9 cellular contexts compared by ENCODE assay signal in the genomic region with DNA sequence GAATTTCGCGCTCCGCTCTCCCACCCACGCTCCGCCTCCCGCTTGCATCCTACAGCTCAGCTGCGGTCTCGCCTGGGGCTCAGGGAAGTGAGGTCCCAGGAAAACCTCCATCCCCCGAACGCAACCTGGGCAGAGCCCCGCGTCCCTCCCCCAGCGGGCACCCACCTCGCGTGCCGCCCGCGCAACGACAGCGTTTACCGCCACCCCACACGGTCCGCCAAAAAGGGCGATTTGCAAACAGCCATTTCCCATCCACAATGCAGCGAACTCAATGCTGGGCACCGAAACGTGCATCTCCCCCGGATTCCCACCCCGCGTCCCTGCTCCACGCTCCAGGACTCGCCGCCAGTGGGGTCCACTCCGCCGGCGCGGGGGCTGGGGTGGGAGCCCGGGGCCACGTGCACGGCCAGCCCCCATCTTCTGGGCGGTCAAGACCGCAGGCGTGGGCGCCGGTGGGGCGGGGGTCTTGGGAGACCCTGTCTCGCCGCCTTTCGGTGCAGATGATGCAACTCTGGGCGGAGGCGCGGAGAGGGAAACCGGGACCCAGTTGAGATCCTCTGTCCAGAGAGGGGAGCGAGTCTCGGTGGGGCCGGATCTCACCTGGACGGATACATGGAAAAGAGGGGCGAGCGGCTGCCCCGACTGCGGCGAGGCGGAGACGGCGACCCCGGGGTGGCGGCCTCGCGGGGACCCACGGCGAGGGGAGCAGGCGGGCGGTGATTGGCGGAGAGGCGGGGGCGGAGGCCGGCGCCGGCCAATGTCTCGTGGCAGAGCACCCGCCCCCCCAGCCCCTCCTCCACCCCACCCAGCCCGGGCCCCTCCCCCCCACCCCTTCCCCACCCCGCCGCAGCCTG. TPM values are rescaled to one million over a fixed set of nuclear protein-coding genes. Genes with fewer than 3 reads are reported as not detected.
DNase-seq lines count a peak whose midpoint lies in the region; ATAC-seq, FAIRE-seq and TF ChIP-seq lines count a peak whose summit lies in the region.
"Not testable (repeated sequence)": the region's sequence is repeated elsewhere in the genome, so short reads cannot be mapped to it uniquely, and the experiment has no call there.
"Had no signal": no experiment of that assay in that cellular context is flagged by ENCODE, and none has a peak within 500 bp of the region (broad histone marks: within the 10 kb centered on the region; RNA-seq: fewer than 3 reads in every experiment).

A gene (minus strand): TSS at position 666 of the 854 bp plus-strand sequence. CDS start 3,642 bp downstream, outside the sequence.

- in situ Hi-C loops in IMR-90 (cut with MboI; ENCODE audit: low sequenced_read_pairs): not testable (repeated sequence)

- not testable (repeated sequence) for H3K9me3 ChIP-seq in A673 (ENCODE audit: low read depth, low read length, poor library complexity, severe bottlenecking); IMR-90 (ENCODE audit: control insufficient read depth, insufficient read depth, low read length); astrocyte (ENCODE audit: insufficient read depth, low read depth, low read length); neural progenitor cell (ENCODE audit: low read depth)

- not testable (repeated sequence) for H3K36me3 Mint-ChIP-seq in activated CD4-positive, alpha-beta T cell treated with anti-CD3 and anti-CD28 coated beads, Interleukin-2, amount 10 ng/mL, durations not matched to agents 24 days and 14 days (ENCODE audit: low read depth); astrocyte (ENCODE audit: low read depth, unreplicated experiment); neural progenitor cell

- H4K20me1 ChIP-seq in IMR-90 (ENCODE audit: insufficient read depth, low read length); astrocyte (ENCODE audit: insufficient read depth, low read length); neural progenitor cell (ENCODE audit: low read depth): not testable (repeated sequence)

- FAIRE-seq in astrocyte (lab: Jason Lieb, UNC): not testable (repeated sequence)

- TF ChIP-seq POLR2A in IMR-90 (IDR thresholded peaks at IDR 0.05; ENCODE audit: low read depth, low read length): not testable (repeated sequence)

- DNase-seq in A673 (ENCODE audit: low spot score); IMR-90; activated CD4-positive, alpha-beta T cell treated with anti-CD3 and anti-CD28 coated beads, Interleukin-2, amount 10 ng/mL, durations not matched to agents 24 days and 14 days; astrocyte (ENCODE audit: low read depth); fibroblast of villous mesenchyme (ENCODE audit: low read depth); left lobe of liver (ENCODE audit: low spot score); neural progenitor cell (ENCODE audit: low spot score); stimulated activated naive CD8-positive, alpha-beta T cell treated with anti-CD3 and anti-CD28 coated beads, Interleukin-15, Interleukin-2, amounts not matched to agents 100 U/mL and 50 U/mL, for 24 hours: not testable (repeated sequence)

- H3K79me1 ChIP-seq in IMR-90 (ENCODE audit: low read depth in 1 of 2, low read length in 2 of 2): not testable (repeated sequence)

- intact Hi-C loops in A673 (cut with micrococcal nuclease; ENCODE audit: unreplicated experiment); IMR-90 (cut with micrococcal nuclease); activated CD4-positive, alpha-beta T cell treated with anti-CD3 and anti-CD28 coated beads, Interleukin-2, amount 10 ng/mL, durations not matched to agents 24 days and 14 days (cut with micrococcal nuclease): not testable (repeated sequence)

- not testable (repeated sequence) for H3K23ac ChIP-seq in IMR-90 (ENCODE audit: low read depth, low read length)

- TF ChIP-seq CTCF in A673 (conservative IDR thresholded peaks at IDR 0.05; ENCODE audit: low read depth, low read length); IMR-90 (conservative IDR thresholded peaks at IDR 0.05; ENCODE audit: low read depth, low read length); astrocyte (IDR thresholded peaks at IDR 0.05; ENCODE audit: insufficient read depth, low read depth, low read length); fibroblast of villous mesenchyme (IDR thresholded peaks at IDR 0.05; ENCODE audit: insufficient read depth, low read depth, low read length); neural progenitor cell (IDR thresholded peaks at IDR 0.05): not testable (repeated sequence)

- H3K36me3 ChIP-seq in A673 (ENCODE audit: insufficient read depth, low read length, poor library complexity, severe bottlenecking); IMR-90 (ENCODE audit: control insufficient read depth, insufficient read depth, low read length); astrocyte (ENCODE audit: insufficient read depth, low read length); neural progenitor cell: not testable (repeated sequence)

- not testable (repeated sequence) for H2AK5ac ChIP-seq in IMR-90 (ENCODE audit: low read depth, low read length)

- not testable (repeated sequence) for H3K27me3 Mint-ChIP-seq in activated CD4-positive, alpha-beta T cell treated with anti-CD3 and anti-CD28 coated beads, Interleukin-2, amount 10 ng/mL, durations not matched to agents 24 days and 14 days; astrocyte (ENCODE audit: low read depth, unreplicated experiment); neural progenitor cell (ENCODE audit: insufficient read depth, low read depth)

- H3K4me1 Mint-ChIP-seq in activated CD4-positive, alpha-beta T cell treated with anti-CD3 and anti-CD28 coated beads, Interleukin-2, amount 10 ng/mL, durations not matched to agents 24 days and 14 days; astrocyte (ENCODE audit: low read depth, unreplicated experiment); neural progenitor cell: not testable (repeated sequence)

- not testable (repeated sequence) for H3K9ac ChIP-seq in IMR-90 (ENCODE audit: low read depth, low read length); astrocyte (ENCODE audit: low read length); neural progenitor cell

- not testable (repeated sequence) for H4K91ac ChIP-seq in IMR-90 (ENCODE audit: insufficient read depth, low read depth, low read length)

- H2BK120ac ChIP-seq in IMR-90 (ENCODE audit: low read depth, low read length): not testable (repeated sequence)

- not testable (repeated sequence) for H4K5ac ChIP-seq in IMR-90 (ENCODE audit: low read depth, low read length)

- CTCF ChIA-PET in A673 (lab: Charles Lee); IMR-90 (lab: Yijun Ruan, JAX): not testable (repeated sequence)

- not testable (repeated sequence) for H2BK20ac ChIP-seq in IMR-90 (ENCODE audit: low read depth, low read length)

- no CpG with 5 or more reads among the region's 84 CpGs for WGBS in IMR-90 (ENCODE audit: extremely low coverage in 2 of 2, insufficient read length in 1 of 2), 2 experiments

- dilution Hi-C loops in IMR-90 (cut with HindIII; ENCODE audit: low sequenced_read_pairs, unreplicated experiment): not testable (repeated sequence)

- not testable (repeated sequence) for H3K27ac ChIP-seq in A673 (ENCODE audit: low read depth, low read length, poor library complexity, severe bottlenecking); IMR-90 (ENCODE audit: insufficient read depth, low read length); astrocyte (ENCODE audit: low read depth, low read length); neural progenitor cell

- not testable (repeated sequence) for H3K56ac ChIP-seq in IMR-90 (ENCODE audit: extremely low read depth, insufficient read depth, low read length)

- not testable (repeated sequence) for H3K4ac ChIP-seq in IMR-90 (ENCODE audit: low read depth, low read length)

- not testable (repeated sequence) for H3K27me3 ChIP-seq in A673 (replicated peaks; ENCODE audit: insufficient read depth, low read depth, low read length, poor library complexity); IMR-90 (ENCODE audit: control insufficient read depth, insufficient read depth, low read length); astrocyte (ENCODE audit: insufficient read depth, low read length); neural progenitor cell

- H4K8ac ChIP-seq in IMR-90 (ENCODE audit: low read depth in 2 of 2, low read length in 2 of 2): not testable (repeated sequence)

- ATAC-seq in IMR-90 (ENCODE audit: low read depth) (peak; percentile 78), left lobe of liver (peak; percentile 69)
- peak; percentile 65 for ATAC-seq in stimulated activated naive CD8-positive, alpha-beta T cell treated with anti-CD3 and anti-CD28 coated beads, Interleukin-15, Interleukin-2, amounts not matched to agents 100 U/mL and 50 U/mL, for 24 hours

- POLR2A ChIA-PET in A673 (lab: Charles Lee; ENCODE audit: low non-redundant PET); IMR-90 (lab: Charles Lee; ENCODE audit: unreplicated experiment): not testable (repeated sequence)

- not testable (repeated sequence) for H2BK15ac ChIP-seq in IMR-90 (ENCODE audit: low read depth, low read length)

- not testable (repeated sequence) for H2AK9ac ChIP-seq in IMR-90 (replicated peaks; ENCODE audit: low read depth, low read length, poor library complexity)

- not testable (repeated sequence) for H3K14ac ChIP-seq in IMR-90 (replicated peaks; ENCODE audit: low read depth, low read length)

- not testable (repeated sequence) for H3K9me3 Mint-ChIP-seq in activated CD4-positive, alpha-beta T cell treated with anti-CD3 and anti-CD28 coated beads, Interleukin-2, amount 10 ng/mL, durations not matched to agents 24 days and 14 days; astrocyte (ENCODE audit: unreplicated experiment); neural progenitor cell

- not testable (repeated sequence) for H3K4me3 Mint-ChIP-seq in activated CD4-positive, alpha-beta T cell treated with anti-CD3 and anti-CD28 coated beads, Interleukin-2, amount 10 ng/mL, durations not matched to agents 24 days and 14 days; astrocyte (ENCODE audit: unreplicated experiment); neural progenitor cell

- H3K27ac Mint-ChIP-seq in activated CD4-positive, alpha-beta T cell treated with anti-CD3 and anti-CD28 coated beads, Interleukin-2, amount 10 ng/mL, durations not matched to agents 24 days and 14 days; astrocyte (ENCODE audit: unreplicated experiment); neural progenitor cell: not testable (repeated sequence)

- H3K79me2 ChIP-seq in astrocyte (ENCODE audit: insufficient read depth, low read length); neural progenitor cell (ENCODE audit: low read depth): not testable (repeated sequence)

- H3K9me1 ChIP-seq in IMR-90 (ENCODE audit: insufficient read depth, low read length): not testable (repeated sequence)

- H3F3A ChIP-seq in neural progenitor cell (ENCODE audit: low read depth): not testable (repeated sequence)

- not testable (repeated sequence) for H3K18ac ChIP-seq in IMR-90 (ENCODE audit: low read depth, low read length)

- peak within 1 kb of the TSS; percentile 55; the same call in 1 of the 2 replicates for H3K4me2 ChIP-seq in IMR-90 (ENCODE audit: low read depth, low read length)
- H3K4me2 ChIP-seq in astrocyte (ENCODE audit: low read length); neural progenitor cell: not testable (repeated sequence)

- H3K4me1 ChIP-seq in A673 (ENCODE audit: insufficient read depth, low read length, poor library complexity, severe bottlenecking); IMR-90 (ENCODE audit: control insufficient read depth, insufficient read depth, low read length); astrocyte (ENCODE audit: insufficient read depth, low read length); neural progenitor cell: not testable (repeated sequence)

- TF ChIP-seq RAD21 in IMR-90 (IDR thresholded peaks at IDR 0.05; ENCODE audit: low read length): not testable (repeated sequence)

- H2BK5ac ChIP-seq in IMR-90 (ENCODE audit: low read depth, low read length, poor library complexity, severe bottlenecking): not testable (repeated sequence)

- H3K4me3 ChIP-seq in A673 (ENCODE audit: low read depth, low read length, poor library complexity, severe bottlenecking); astrocyte (ENCODE audit: insufficient read depth, low read depth, low read length); fibroblast of villous mesenchyme (ENCODE audit: low read depth, low read length); neural progenitor cell: not testable (repeated sequence)
- 0 out of 2 replicates have a peak within 1 kb of the TSS, but pooled peaks have one; percentile 21 for H3K4me3 ChIP-seq in IMR-90 (ENCODE audit: insufficient read depth, low read depth, low read length)

- not testable (repeated sequence) for H2AFZ ChIP-seq in IMR-90 (replicated peaks; ENCODE audit: low read length, poor library complexity); astrocyte (ENCODE audit: low read depth, low read length); neural progenitor cell (replicated peaks)

- BruUV-seq in A673 (replicated peaks; lab: Mats Ljungman, UMichigan); IMR-90 (replicated peaks; lab: Mats Ljungman, UMichigan): not testable (repeated sequence)

RNA-seq across cellular contexts. Expression of the gene that starts here (rescaled TPM):
- total RNA-seq in A673 (2021) (126 and 166 TPM in 2 replicates), IMR-90 (2012; rRNA removed) (35.6 and 38.5 TPM in 2 replicates), astrocyte (169 and 195 TPM in 2 replicates), fibroblast of villous mesenchyme (44.5 and 92.4 TPM in 2 replicates), left lobe of liver (427 TPM), neural progenitor cell (ENCODE audit: low replicate concordance) (56.9 and 118 TPM in 2 replicates)
- polyA plus RNA-seq in IMR-90 (2012; rRNA removed): 49.6 and 54.3 TPM in 2 replicates
- 33.1 and 67.5 TPM in 2 replicates for polyA plus RNA-seq in IMR-90 (2012; cell fraction: cytosol; rRNA removed)
- polyA plus RNA-seq in IMR-90 (2012; cell fraction: nucleus; rRNA removed; ENCODE audit: low replicate concordance): 180 and 273 TPM in 2 replicates
- 45.6 and 51.5 TPM in 2 replicates for total RNA-seq in activated CD4-positive, alpha-beta T cell treated with anti-CD3 and anti-CD28 coated beads, Interleukin-2, amount 10 ng/mL, durations not matched to agents 24 days and 14 days
- total RNA-seq: CD4-positive, CD25-positive, alpha-beta regulatory T cell had no signal
